In genomic region chr16:51391798-51392511, GRCh38 we compare ENCODE assay signal across 1 cellular context.
TF ChIP-seq lines count a peak whose summit lies in the region.

No MANE protein-coding gene starts in this region.

TF ChIP-seq in H1, 55 proteins besides CTCF, POLR2A, EP300 and RAD21:
- TF ChIP-seq TCF12 (IDR thresholded peaks at IDR 0.05; ENCODE audit: low read depth, low read length) = no peak
- TF ChIP-seq CTBP2 (IDR thresholded peaks at IDR 0.05; ENCODE audit: borderline replicate concordance, insufficient read depth, insufficient read length, low read length) = no peak
- no peak for TF ChIP-seq SRF (IDR thresholded peaks at IDR 0.05; ENCODE audit: low read depth, low read length)
- TF ChIP-seq TBP (IDR thresholded peaks at IDR 0.05; ENCODE audit: low read depth, low read length) = 0 out of 2 replicates have a peak, but pooled peaks have one; percentile 11
- TF ChIP-seq ASH2L (IDR thresholded peaks at IDR 0.05; ENCODE audit: low read length) = peak; percentile 81
- no peak for TF ChIP-seq RNF2 (IDR thresholded peaks at IDR 0.05; ENCODE audit: borderline replicate concordance, low read depth, low read length, missing control alignments, poor library complexity, severe bottlenecking)
- peak; percentile 27; the same call in 1 of the 2 replicates for TF ChIP-seq TAF1 (IDR thresholded peaks at IDR 0.05; ENCODE audit: low read depth, low read length)
- TF ChIP-seq ATF2 (IDR thresholded peaks at IDR 0.05; ENCODE audit: low read length) = no peak
- TF ChIP-seq CHD1 (IDR thresholded peaks at IDR 0.05; ENCODE audit: low read depth, low read length) = no peak
- TF ChIP-seq USF2 (IDR thresholded peaks at IDR 0.05; ENCODE audit: low read length) = no peak
- no peak for TF ChIP-seq FOSL1 (IDR thresholded peaks at IDR 0.05; ENCODE audit: insufficient read depth, low read depth, low read length)
- TF ChIP-seq SUZ12 (IDR thresholded peaks at IDR 0.05; ENCODE audit: low read length) = no peak
- TF ChIP-seq ZNF274 (IDR thresholded peaks at IDR 0.05; ENCODE audit: borderline replicate concordance, extremely low read depth, low read length) = no peak
- peak; percentile 56 to 64; a peak in 2 of 4 replicates for TF ChIP-seq HDAC2 (IDR thresholded peaks at IDR 0.05; ENCODE audit: borderline replicate concordance in 1 of 2, low read depth in 2 of 2, low read length in 2 of 2)
- no peak for TF ChIP-seq TAF7 (optimal IDR thresholded peaks at IDR 0.05; ENCODE audit: borderline replicate concordance, low read depth, low read length)
- no peak for TF ChIP-seq BRCA1 (IDR thresholded peaks at IDR 0.05; ENCODE audit: low read depth, low read length)
- TF ChIP-seq MAFK (IDR thresholded peaks at IDR 0.05; ENCODE audit: low read depth, low read length) = no peak
- TF ChIP-seq RBBP5 (IDR thresholded peaks at IDR 0.05; ENCODE audit: borderline replicate concordance, low read depth, low read length) = peak; percentile 20; the same call in 1 of the 2 replicates
- peak; percentile 26; the same call in 1 of the 2 replicates for TF ChIP-seq TEAD4 (IDR thresholded peaks at IDR 0.05; ENCODE audit: low read depth, low read length)
- TF ChIP-seq PHF8 (conservative IDR thresholded peaks at IDR 0.05; ENCODE audit: low read depth, low read length) = no peak
- TF ChIP-seq MAX (IDR thresholded peaks at IDR 0.05) = peak; percentile 62
- no peak for TF ChIP-seq BACH1 (IDR thresholded peaks at IDR 0.05; ENCODE audit: low read length)
- no peak; the same call in 1 of the 2 replicates for TF ChIP-seq SP1 (IDR thresholded peaks at IDR 0.05; ENCODE audit: low read depth, low read length)
- peak; percentile 83 for TF ChIP-seq YY1 (IDR thresholded peaks at IDR 0.05; ENCODE audit: low read depth, low read length)
- TF ChIP-seq E2F6 (IDR thresholded peaks at IDR 0.05) = peak; percentile 61; the same call in 1 of the 2 replicates
- no peak for TF ChIP-seq SP2 (IDR thresholded peaks at IDR 0.05; ENCODE audit: low read length)
- TF ChIP-seq ATF3 (IDR thresholded peaks at IDR 0.05; ENCODE audit: insufficient read depth, low read depth, low read length) = no peak
